Comparison of ENCODE assay signal across 21 cellular contexts in the genomic region with DNA sequence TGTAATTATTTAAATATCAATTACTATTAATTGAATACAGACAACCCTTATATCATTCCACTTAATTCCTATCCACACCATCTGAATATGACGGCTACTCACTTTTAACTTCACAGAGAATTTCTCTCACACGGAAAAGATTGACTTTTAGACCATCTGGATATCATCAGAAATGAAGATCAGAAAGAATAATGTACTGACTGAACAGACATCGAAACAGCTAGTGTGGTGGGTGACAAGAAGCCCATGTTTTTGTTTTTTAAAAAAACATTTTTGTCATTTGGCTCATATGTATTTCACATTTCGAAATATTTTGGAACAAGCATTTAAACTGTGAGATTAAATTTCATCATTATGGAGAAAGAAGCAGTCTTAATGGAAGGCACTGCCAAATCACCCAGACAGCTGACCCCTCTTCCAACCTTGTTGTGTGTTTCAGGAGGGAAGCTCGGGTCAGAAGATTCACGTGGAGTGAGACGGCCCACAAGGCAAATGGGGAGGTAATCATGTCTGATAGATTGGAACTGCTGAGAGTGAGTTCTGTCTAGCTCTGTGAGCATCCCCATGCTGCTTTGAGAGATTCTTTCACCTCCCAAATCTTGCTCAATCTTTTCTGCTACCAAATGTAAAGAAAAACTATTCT.
"Had no signal": no experiment of that assay in that cellular context is flagged by ENCODE, and none has a peak within 500 bp of the region (broad histone marks: within the 10 kb centered on the region; RNA-seq: fewer than 3 reads in every experiment).

No MANE protein-coding gene starts in this region.

- H3K4me3 ChIP-seq: ascending aorta, heart right ventricle, lung, prostate gland, right lobe of liver, spleen, tibial nerve, vagina had no signal

- H3K36me3 ChIP-seq: ascending aorta, heart right ventricle, prostate gland, right lobe of liver, spleen, tibial nerve, vagina had no signal

- DNase-seq: activated CD4-positive, alpha-beta T cell treated with anti-CD3 and anti-CD28 coated beads, Interleukin-2, amount 50 U/mL, for 4 hours; activated effector memory CD4-positive, alpha-beta T cell treated with anti-CD3 and anti-CD28 coated beads, Interleukin-2, amount 50 U/mL, for 16 hours; activated naive CD4-positive, alpha-beta T cell treated with anti-CD3 and anti-CD28 coated beads, Interleukin-2, amount 50 U/mL, for 16 hours; activated T-cell treated with anti-CD3 and anti-CD28 coated beads, Interleukin-2, amount 50 U/mL, for 72 hours; cortex of kidney; heart right ventricle; immature natural killer cell; kidney glomerular epithelial cell; right lobe of liver; spleen; stimulated activated CD4-positive, alpha-beta T cell treated with anti-CD3 and anti-CD28 coated beads, Interleukin-4, amount 100 ng/mL, for 4 hours; stimulated activated naive B cell treated with anti-CD40 and anti-IgM and Interleukin-4, amounts not matched to agents 10 μg/mL and 1 μg/mL and 100 μg/mL, for 72 hours; T-helper 17 cell had no signal

- H3K9me3 ChIP-seq: ascending aorta, heart right ventricle, prostate gland, right lobe of liver, spleen, tibial nerve, vagina had no signal

- H3K4me1 ChIP-seq: ascending aorta, heart right ventricle, prostate gland, right lobe of liver had no signal

- ATAC-seq: activated T-cell treated with anti-CD3 and anti-CD28 coated beads, Interleukin-2, amount 50 U/mL, for 72 hours; esophagus mucosa; natural killer cell treated with Interleukin-12 subunit alpha and Interleukin-12 subunit beta and Interleukin-15 and Interleukin-18, amount 100 ng/mL, for 72 hours; stimulated activated naive B cell treated with anti-CD40 and anti-IgM and Interleukin-4, amounts not matched to agents 10 μg/mL and 1 μg/mL and 100 μg/mL, for 72 hours; T-helper 17 cell had no signal

- H3K27me3 ChIP-seq: ascending aorta, heart right ventricle, right lobe of liver, spleen, tibial nerve, vagina had no signal

- H3K27ac ChIP-seq: ascending aorta, prostate gland, right lobe of liver, tibial nerve, vagina, VCaP had no signal
